Comparison of ENCODE assay signal across 20 cellular contexts in genomic region chr22:29380856-29381255, GRCh38. TPM values are rescaled to one million over a fixed set of nuclear protein-coding genes. Genes with fewer than 3 reads are reported as not detected.
DNase-seq lines count a peak whose midpoint lies in the region; ATAC-seq, FAIRE-seq and TF ChIP-seq lines count a peak whose summit lies in the region.
"Had no signal": no experiment of that assay in that cellular context is flagged by ENCODE, and none has a peak within 500 bp of the region (broad histone marks: within the 10 kb centered on the region; RNA-seq: fewer than 3 reads in every experiment).

No MANE protein-coding gene starts in this region.

- CTCF ChIA-PET in CD8-positive, alpha-beta T cell (lab: Charles Lee), result interaction anchor here (1.2 to 1.6 kb wide), 2 partner anchors 12 to 15 kb away, joined by 3 read pairs; no protein-coding TSS in a partner anchor
- CTCF ChIA-PET in K562 (lab: Yijun Ruan, JAX; ENCODE audit: low intra/inter-chr PET ratio), result no interaction called here

- no peak overlapping the region for H3K4me3 Mint-ChIP-seq in CD8-positive, alpha-beta T cell
- H3K4me3 Mint-ChIP-seq: stimulated activated naive CD8-positive, alpha-beta T cell treated with anti-CD3 and anti-CD28 coated beads, Interleukin-15, Interleukin-2, amounts not matched to agents 100 ng/mL and 50 ng/mL, for 24 hours had no signal

- H3K27ac Mint-ChIP-seq in CD8-positive, alpha-beta T cell, result peak overlapping the region; percentile 28

- no peak for TF ChIP-seq RAD21 in K562 (CRISPR knock-in tag; conservative IDR thresholded peaks at IDR 0.05 in 1 of 2, IDR thresholded peaks at IDR 0.05 in 1 of 2)

- BruUV-seq in K562 (replicated peaks; lab: Mats Ljungman, UMichigan), result no TSS peak

- POLR2A ChIA-PET in CD8-positive, alpha-beta T cell (lab: Charles Lee), result no interaction called here
- POLR2A ChIA-PET in K562 (lab: Yijun Ruan, JAX), result no interaction called here

- no peak for DNase-seq in CD8-positive, alpha-beta T cell
- peak in 1 of 4 experiments; percentile 19 for DNase-seq in K562 (ENCODE audit: extremely low read depth in 1 of 4, low spot score in 3 of 4)
- DNase-seq in mesenteric fat pad (ENCODE audit: low spot score), result peak; percentile 51
- no peak for DNase-seq in NCI-H187 (lab: John Stamatoyannopoulos, UW)
- no peak for DNase-seq in dorsolateral prefrontal cortex
- DNase-seq: activated CD4-positive, alpha-beta T cell treated with anti-CD3 and anti-CD28 coated beads for 1 hour; activated naive CD4-positive, alpha-beta T cell; cortex of kidney; Karpas-422; left cardiac atrium; midbrain; NCI-H1105 treated with DMSO at 0.1 percent for 48 hours; NCI-H526 treated with DMSO at 0.1 percent for 48 hours; T-helper 9 cell; uterus had no signal

- H3K79me2 ChIP-seq in K562 (ENCODE audit: control insufficient read depth, insufficient read depth, low read length), result peaks cover 62% of the 10 kb centered on the region

- H3K4me1 Mint-ChIP-seq in CD8-positive, alpha-beta T cell (ENCODE audit: low read depth), result peaks cover 58% of the 10 kb centered on the region

- H3K4me1 ChIP-seq in BLaER1 treated with 17β-estradiol and CSF1 and Interleukin-3, amounts not matched to agents 10 nM and 100 nM, result peaks cover 46 to 74% (median 49%) of the 10 kb centered on the region in 10 experiments
- peaks cover 3% of the 10 kb centered on the region for H3K4me1 ChIP-seq in CD8-positive, alpha-beta T cell (ENCODE audit: insufficient read depth, low read length)
- peaks cover 18 to 22% of the 10 kb centered on the region in 2 experiments; a peak in 4 of 5 replicates for H3K4me1 ChIP-seq in K562 (replicated peaks in 1 of 2; ENCODE audit: control insufficient read depth in 2 of 2, insufficient read depth in 2 of 2, low read length in 2 of 2)
- H3K4me1 ChIP-seq: uterus had no signal

- no peaks in the 10 kb centered on the region for H3K27me3 ChIP-seq in BLaER1 treated with 17β-estradiol and CSF1 and Interleukin-3, amounts not matched to agents 10 nM and 100 nM
- no peaks in the 10 kb centered on the region for H3K27me3 ChIP-seq in CD8-positive, alpha-beta T cell (ENCODE audit: insufficient read depth, low read length)
- H3K27me3 ChIP-seq in K562 (ENCODE audit: control insufficient read depth in 2 of 2, insufficient read depth in 2 of 2, low read length in 2 of 2), result no peaks in the 10 kb centered on the region
- no peaks in the 10 kb centered on the region for H3K27me3 ChIP-seq in dorsolateral prefrontal cortex
- H3K27me3 ChIP-seq: gastroesophageal sphincter, neutrophil, uterus had no signal

- TF ChIP-seq EP300 in K562 (IDR thresholded peaks at IDR 0.05; ENCODE audit: low read length), result no peak

- H3K9me1 ChIP-seq in K562 (ENCODE audit: control insufficient read depth, insufficient read depth, low read length), result no peaks in the 10 kb centered on the region

- no peaks in the 10 kb centered on the region for H3K27me3 Mint-ChIP-seq in CD8-positive, alpha-beta T cell (ENCODE audit: low read depth)
- H3K27me3 Mint-ChIP-seq: stimulated activated naive CD8-positive, alpha-beta T cell treated with anti-CD3 and anti-CD28 coated beads, Interleukin-15, Interleukin-2, amounts not matched to agents 100 ng/mL and 50 ng/mL, for 24 hours had no signal

- no peak overlapping the region for H3K27ac ChIP-seq in BLaER1 treated with 17β-estradiol and CSF1 and Interleukin-3, amounts not matched to agents 10 nM and 100 nM
- no peak overlapping the region for H3K27ac ChIP-seq in CD8-positive, alpha-beta T cell (ENCODE audit: low read depth, low read length)
- H3K27ac ChIP-seq in K562 (ENCODE audit: extremely low read depth, low read depth, low read length) (no peak overlapping the region), dorsolateral prefrontal cortex (peak overlapping the region in 26 of 59 donors; percentile 1 to 56 (median 35))
- H3K27ac ChIP-seq: gastroesophageal sphincter, neutrophil, uterus had no signal

- H3K4me2 ChIP-seq in BLaER1 treated with 17β-estradiol and CSF1 and Interleukin-3, amounts not matched to agents 10 nM and 100 nM, result peak overlapping the region in 10 of 11 experiments; percentile 1 to 99 (median 17); a peak in 12 of 22 replicates
- no peak overlapping the region for H3K4me2 ChIP-seq in K562 (ENCODE audit: insufficient read depth, low read length)

- peaks cover 69% of the 10 kb centered on the region for H3K36me3 Mint-ChIP-seq in CD8-positive, alpha-beta T cell

- intact Hi-C loops in CD8-positive, alpha-beta T cell (cut with DNase I, micrococcal nuclease), result no loop called here
- intact Hi-C loops in K562 (cut with micrococcal nuclease) (no loop called here), dorsolateral prefrontal cortex (cut with DNase I) (no loop called here)

- no peak for ATAC-seq in CD8-positive, alpha-beta T cell
- ATAC-seq in K562 (no peak), GM18502 (IDR thresholded peaks at IDR 0.05; ENCODE audit: poor library complexity, unreplicated experiment) (no peak)
- ATAC-seq: gastroesophageal sphincter, left cardiac atrium had no signal

- in situ Hi-C loops in K562 (cut with MboI), result no loop called here

- no peaks in the 10 kb centered on the region for H3K9me3 ChIP-seq in BLaER1 treated with 17β-estradiol and CSF1 and Interleukin-3, amounts not matched to agents 10 nM and 100 nM (replicated peaks in 1 of 11)
- no peaks in the 10 kb centered on the region for H3K9me3 ChIP-seq in CD8-positive, alpha-beta T cell (ENCODE audit: low read length)
- H3K9me3 ChIP-seq in K562 (replicated peaks; ENCODE audit: control insufficient read depth, insufficient read depth, low read depth, low read length), result no peaks in the 10 kb centered on the region
- H3K9me3 ChIP-seq: gastroesophageal sphincter, neutrophil, uterus had no signal

- FAIRE-seq in K562 (lab: Jason Lieb, UNC), result no peak

- TF ChIP-seq CTCF in CD8-positive, alpha-beta T cell (IDR thresholded peaks at IDR 0.05), result no peak
- TF ChIP-seq CTCF in K562 (IDR thresholded peaks at IDR 0.05 in 2 of 3, conservative IDR thresholded peaks at IDR 0.05 in 1 of 3; ENCODE audit: insufficient read depth in 2 of 3, low read depth in 1 of 3, low read length in 3 of 3) (no peak), dorsolateral prefrontal cortex (IDR thresholded peaks at IDR 0.05 in 54 of 56, conservative IDR thresholded peaks at IDR 0.05 in 2 of 56; ENCODE audit: low read depth in 1 of 56, partially characterized antibody in 56 of 56) (no peak)

- peaks cover 27 to 85% (median 57%) of the 10 kb centered on the region in 11 experiments; a peak in 21 of 22 replicates for H3K36me3 ChIP-seq in BLaER1 treated with 17β-estradiol and CSF1 and Interleukin-3, amounts not matched to agents 10 nM and 100 nM
- H3K36me3 ChIP-seq in CD8-positive, alpha-beta T cell (ENCODE audit: insufficient read depth, low read length), result peaks cover 3% of the 10 kb centered on the region
- peaks cover 45% of the 10 kb centered on the region for H3K36me3 ChIP-seq in K562 (ENCODE audit: control insufficient read depth, insufficient read depth, low read length)
- H3K36me3 ChIP-seq: uterus had no signal

- WGBS in K562 (ENCODE audit: insufficient coverage, low coverage, missing lambda C conversion rate), result 47% methylated on average over 5 of the region's 6 CpGs

- peaks cover 44 to 98% (median 90%) of the 10 kb centered on the region in 11 experiments for H4K20me1 ChIP-seq in BLaER1 treated with 17β-estradiol and CSF1 and Interleukin-3, amounts not matched to agents 10 nM and 100 nM
- no peaks in the 10 kb centered on the region for H4K20me1 ChIP-seq in K562 (replicated peaks; ENCODE audit: control insufficient read depth, insufficient read depth, low read length)

- H3K9ac ChIP-seq in BLaER1 treated with 17β-estradiol and CSF1 and Interleukin-3, amounts not matched to agents 10 nM and 100 nM, result no peak overlapping the region
- H3K9ac ChIP-seq in K562 (ENCODE audit: insufficient read depth in 1 of 2, low read depth in 2 of 2, low read length in 2 of 2), result no peak overlapping the region

- H3K9me3 Mint-ChIP-seq in CD8-positive, alpha-beta T cell, result no peaks in the 10 kb centered on the region
- H3K9me3 Mint-ChIP-seq: stimulated activated naive CD8-positive, alpha-beta T cell treated with anti-CD3 and anti-CD28 coated beads, Interleukin-15, Interleukin-2, amounts not matched to agents 100 ng/mL and 50 ng/mL, for 24 hours had no signal

- TF ChIP-seq POLR2A in K562 (conservative IDR thresholded peaks at IDR 0.05), result no peak

- H3K4me3 ChIP-seq in BLaER1 treated with 17β-estradiol and CSF1 and Interleukin-3, amounts not matched to agents 10 nM and 100 nM, result no peak overlapping the region
- no peak overlapping the region for H3K4me3 ChIP-seq in CD8-positive, alpha-beta T cell (ENCODE audit: low read depth, low read length)
- no peak overlapping the region for H3K4me3 ChIP-seq in K562
- H3K4me3 ChIP-seq in dorsolateral prefrontal cortex, result no peak overlapping the region
- H3K4me3 ChIP-seq: gastroesophageal sphincter, uterus had no signal

- H2AFZ ChIP-seq in K562 (ENCODE audit: low read depth, low read length), result no peak overlapping the region

RNA-seq across cellular contexts. Expression of gene AP1B1, which starts 7.5 kb away (rescaled TPM):
- total RNA-seq in CD8-positive, alpha-beta T cell, result 10 to 100 TPM; 27.9 to 28.1 TPM
- 78.0 and 145 TPM in 2 replicates for total RNA-seq in K562 (2011; cell fraction: chromatin; rRNA removed; ENCODE audit: low replicate concordance)
- 68.0 and 69.4 TPM in 2 replicates for total RNA-seq in K562 (2011; cell fraction: nucleolus; rRNA removed)
- 43.1 and 55.5 TPM in 2 replicates for total RNA-seq in K562 (2011; cell fraction: nucleoplasm; rRNA removed)
- total RNA-seq in K562 (2014; rRNA removed) (45.7 and 62.1 TPM in 2 replicates), K562 (2014; rRNA removed; fragmentation: Illumina TruSeq; extraction: Trizol) (16.2 and 18.5 TPM in 2 replicates), K562 (2015; rRNA removed; fragmentation: Illumina TruSeq; extraction: Trizol) (28.4 and 30.1 TPM in 2 replicates), K562 (2021) (55.6 and 60.9 TPM in 2 replicates), mesenteric fat pad (89.3 TPM), dorsolateral prefrontal cortex (100 to 1,000 TPM in 6 of 120 experiments, 10 to 100 TPM in 114; 62.6 to 104 (median 87.0) TPM)
- polyA plus RNA-seq in K562 (2011; rRNA removed) (25.7 and 40.6 TPM in 2 replicates), K562 (2014; fragmentation: Illumina TruSeq; extraction: Trizol) (47.9 and 54.0 TPM in 2 replicates), K562 (2014; fragmentation: Nextera tagmentation; extraction: Ambion mirVana) (1 to 10 TPM; 1.2 to 1.6 TPM), K562 (2014; rRNA removed) (31.1 and 33.3 TPM in 2 replicates)
- polyA plus RNA-seq in K562 (2011; cell fraction: cytosol; rRNA removed), result 31.9 and 66.1 TPM in 2 replicates
- 52.2 and 72.8 TPM in 2 replicates for polyA plus RNA-seq in K562 (2011; cell fraction: nucleus; rRNA removed)
- 42.4 and 54.6 TPM in 2 replicates for polyA plus RNA-seq in K562 (2012)
- polyA minus RNA-seq in K562 (2011; rRNA and poly(A)+ RNA removed), result 72.2 and 82.7 TPM in 2 replicates
- polyA minus RNA-seq in K562 (2011; cell fraction: cytosol; rRNA and poly(A)+ RNA removed), result 58.1 and 58.7 TPM in 2 replicates
- 28.1 and 35.0 TPM in 2 replicates for polyA minus RNA-seq in K562 (2011; cell fraction: nucleus; rRNA and poly(A)+ RNA removed)

RNA-seq across cellular contexts. Expression of gene RFPL1, which starts 57.5 kb away (rescaled TPM):
- not detected for total RNA-seq in CD8-positive, alpha-beta T cell
- total RNA-seq in K562 (2011; cell fraction: chromatin; rRNA removed; ENCODE audit: low replicate concordance), result not detected in 2 replicates
- not detected in 2 replicates for total RNA-seq in K562 (2011; cell fraction: nucleolus; rRNA removed)
- total RNA-seq in K562 (2011; cell fraction: nucleoplasm; rRNA removed), result not detected in 2 replicates
- total RNA-seq in K562 (2014; rRNA removed) (not detected in 2 replicates), K562 (2014; rRNA removed; fragmentation: Illumina TruSeq; extraction: Trizol) (not detected in 2 replicates), K562 (2015; rRNA removed; fragmentation: Illumina TruSeq; extraction: Trizol) (not detected in 2 replicates), K562 (2021) (not detected in 2 replicates), mesenteric fat pad (not detected), dorsolateral prefrontal cortex (1 to 10 TPM in 4 of 120 experiments, under 1 TPM in 37, not detected in 79; 0.31 to 1.4 (median 0.56) TPM)
- polyA plus RNA-seq in K562 (2011; rRNA removed) (not detected in 2 replicates), K562 (2014; fragmentation: Illumina TruSeq; extraction: Trizol) (not detected in 2 replicates), K562 (2014; fragmentation: Nextera tagmentation; extraction: Ambion mirVana) (not detected), K562 (2014; rRNA removed) (not detected in 2 replicates)
- not detected in 2 replicates for polyA plus RNA-seq in K562 (2011; cell fraction: cytosol; rRNA removed)
- not detected in 2 replicates for polyA plus RNA-seq in K562 (2011; cell fraction: nucleus; rRNA removed)
- 0.09 and 0.22 TPM in 2 replicates for polyA plus RNA-seq in K562 (2012)
- polyA minus RNA-seq in K562 (2011; rRNA and poly(A)+ RNA removed), result not detected in 2 replicates
- not detected in 2 replicates for polyA minus RNA-seq in K562 (2011; cell fraction: cytosol; rRNA and poly(A)+ RNA removed)
- not detected in 2 replicates for polyA minus RNA-seq in K562 (2011; cell fraction: nucleus; rRNA and poly(A)+ RNA removed)
- total RNA-seq: gastroesophageal sphincter, left cardiac atrium, uterus had no signal
